In the genomic region with DNA sequence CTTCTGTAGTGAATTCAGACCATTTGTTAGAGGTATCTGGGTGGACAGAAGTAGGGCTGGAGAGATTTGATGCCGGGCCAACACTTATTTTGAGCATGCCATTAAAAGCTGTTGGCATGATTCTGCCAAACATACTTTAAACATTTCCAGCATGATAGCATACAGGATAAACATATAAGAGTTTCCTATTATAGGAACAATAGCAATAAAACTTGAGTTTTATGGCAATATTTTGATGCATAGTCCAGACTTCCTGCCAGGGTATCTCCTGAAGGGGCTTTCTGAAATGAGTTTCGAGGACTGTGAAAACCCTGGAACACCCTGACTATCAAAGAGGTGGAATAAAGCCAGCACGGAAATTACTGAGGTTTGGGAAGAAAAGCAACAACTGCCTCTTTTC, we compare ENCODE assay signal across 31 cellular contexts.
A peak's percentile ranks its signal among the peaks of the same experiment; 100 is the strongest.
DNase-seq lines count a peak whose midpoint lies in the region; FAIRE-seq and TF ChIP-seq lines count a peak whose summit lies in the region.
"Had no signal": no experiment of that assay in that cellular context is flagged by ENCODE, and none has a peak within 500 bp of the region (broad histone marks: within the 10 kb centered on the region; RNA-seq: fewer than 3 reads in every experiment).

No MANE protein-coding gene starts in this region.

- H2AK5ac ChIP-seq in mesenchymal stem cell (ENCODE audit: low read length, severe bottlenecking), result no peak overlapping the region

- peak; percentile 74 for FAIRE-seq in H54 (lab: Jason Lieb, UNC)
- FAIRE-seq: colon, GM12878, H1, small intestine had no signal

- no peak overlapping the region for H3K14ac ChIP-seq in mesenchymal stem cell (ENCODE audit: low read length in 2 of 2)

- H3K79me1 ChIP-seq in mesenchymal stem cell (replicated peaks; ENCODE audit: low read length, poor library complexity, severe bottlenecking), result no peaks in the 10 kb centered on the region

- no peak overlapping the region for H4K91ac ChIP-seq in mesenchymal stem cell (ENCODE audit: low read length)

- H4K8ac ChIP-seq in mesenchymal stem cell (ENCODE audit: low read length), result no peak overlapping the region

- H3K4me1 ChIP-seq in mesenchymal stem cell (ENCODE audit: control insufficient read depth, insufficient read depth, low read depth, low read length) (no peaks in the 10 kb centered on the region), Karpas-422 (ENCODE audit: low read length) (no peaks in the 10 kb centered on the region)
- H3K4me1 ChIP-seq: breast epithelium, foreskin keratinocyte, heart right ventricle, upper lobe of right lung had no signal

- no peak for TF ChIP-seq POLR2A in H54 (IDR thresholded peaks at IDR 0.05; ENCODE audit: low read depth, low read length)

- H3K36me3 ChIP-seq in mesenchymal stem cell (ENCODE audit: control insufficient read depth in 1 of 2, insufficient read depth in 2 of 2, low read depth in 1 of 2, low read length in 2 of 2) (no peaks in the 10 kb centered on the region), Karpas-422 (ENCODE audit: insufficient read depth, low read length) (no peaks in the 10 kb centered on the region)
- H3K36me3 ChIP-seq: breast epithelium, heart right ventricle, upper lobe of right lung had no signal

- no peaks in the 10 kb centered on the region for H3K79me2 ChIP-seq in Karpas-422 (ENCODE audit: low read length)

- H2BK5ac ChIP-seq in mesenchymal stem cell (ENCODE audit: low read depth, low read length, poor library complexity, severe bottlenecking), result peak overlapping the region; percentile 61

- no peak overlapping the region for H3K23ac ChIP-seq in mesenchymal stem cell (ENCODE audit: low read length in 2 of 2)

- H3K4me3 ChIP-seq in choroid plexus epithelial cell (ENCODE audit: low read depth, low read length) (no peak overlapping the region), mesenchymal stem cell (ENCODE audit: insufficient read depth in 1 of 2, low read depth in 1 of 2, low read length in 2 of 2) (no peak overlapping the region), Karpas-422 (ENCODE audit: low read length) (no peak overlapping the region)
- H3K4me3 ChIP-seq: breast epithelium, GM12878, upper lobe of right lung had no signal

- no peak for TF ChIP-seq CTCF in choroid plexus epithelial cell (conservative IDR thresholded peaks at IDR 0.05; ENCODE audit: low read depth, low read length)

- WGBS in mesenchymal stem cell, result 61% methylated on average over 2 of the region's 3 CpGs

- H3K9me2 ChIP-seq in Karpas-422 (replicated peaks; ENCODE audit: insufficient read depth, low read length), result no peaks in the 10 kb centered on the region

- H3K18ac ChIP-seq in mesenchymal stem cell (ENCODE audit: low read depth in 1 of 2, low read length in 2 of 2), result no peak overlapping the region

- no peak overlapping the region for H2BK12ac ChIP-seq in mesenchymal stem cell (ENCODE audit: low read length in 2 of 2)

- H3K9ac ChIP-seq in mesenchymal stem cell (ENCODE audit: low read length), result no peak overlapping the region
- H3K9ac ChIP-seq in Karpas-422 (ENCODE audit: low read length), result no peak overlapping the region

- peak; percentile 44 for DNase-seq in DMS 273 (lab: John Stamatoyannopoulos, UW; ENCODE audit: unreplicated experiment)
- DNase-seq in H54 (ENCODE audit: insufficient read length, low spot score), result no peak
- DNase-seq in choroid plexus epithelial cell (ENCODE audit: low read depth), result peak; percentile 14
- DNase-seq in mesenchymal stem cell, result no peak
- DNase-seq in Karpas-422, result no peak
- no peak for DNase-seq in stimulated activated CD4-positive, alpha-beta T cell treated with anti-CD3 and anti-CD28 coated beads, Interleukin-4, amount 100 ng/mL, for 4 hours
- DNase-seq in epidermal melanocyte (ENCODE audit: insufficient read length, low spot score), result no peak
- no peak for DNase-seq in DMS79 (lab: John Stamatoyannopoulos, UW)
- DNase-seq: activated CD4-positive, alpha-beta memory T cell treated with anti-CD3 and anti-CD28 coated beads for 36 hours; activated CD4-positive, alpha-beta T cell treated with anti-CD3 and anti-CD28 coated beads for 1 hour; activated CD8-positive, alpha-beta memory T cell treated with anti-CD3 and anti-CD28 coated beads, Interleukin-2, amount 50 U/mL, for 48 hours; activated naive CD4-positive, alpha-beta T cell treated with anti-CD3 and anti-CD28 coated beads, Interleukin-2, amount 50 U/mL, for 16 hours; amygdala; effector memory CD4-positive, alpha-beta T cell; heart right ventricle; KBM-7; kidney glomerular epithelial cell; NCI-H1930; NCI-H2171 treated with DMSO at 0.1 percent for 48 hours; NCI-H524; NK-92 treated with Interleukin-12 subunit alpha and Interleukin-12 subunit beta, amount 100 ng/mL, for 24 hours; SHP77; small intestine; stimulated activated naive CD8-positive, alpha-beta T cell treated with anti-CD3 and anti-CD28 coated beads, Interleukin-15, Interleukin-2, amounts not matched to agents 100 U/mL and 50 U/mL, for 24 hours; upper lobe of right lung had no signal

- H3K4me2 ChIP-seq in mesenchymal stem cell (ENCODE audit: low read length, poor library complexity, severe bottlenecking), result peak overlapping the region; percentile 38
- H3K4me2 ChIP-seq in Karpas-422 (ENCODE audit: low read depth, low read length, poor library complexity, severe bottlenecking), result no peak overlapping the region

- H3K27me3 ChIP-seq in mesenchymal stem cell (ENCODE audit: control insufficient read depth in 1 of 2, insufficient read depth in 1 of 2, low read length in 2 of 2) (no peaks in the 10 kb centered on the region), Karpas-422 (ENCODE audit: low read length) (no peaks in the 10 kb centered on the region)
- H3K27me3 ChIP-seq: breast epithelium, foreskin keratinocyte, heart right ventricle, upper lobe of right lung had no signal

- no peak overlapping the region for H3K4ac ChIP-seq in mesenchymal stem cell (ENCODE audit: low read depth in 1 of 2, low read length in 2 of 2)

- H2BK15ac ChIP-seq in mesenchymal stem cell (ENCODE audit: low read depth, poor library complexity, severe bottlenecking), result no peak overlapping the region

- H2AFZ ChIP-seq in mesenchymal stem cell (ENCODE audit: low read depth, low read length) (no peak overlapping the region), Karpas-422 (ENCODE audit: low read length) (no peak overlapping the region)

- no peak overlapping the region for H2BK120ac ChIP-seq in mesenchymal stem cell (ENCODE audit: low read depth, low read length)

- H3K27ac ChIP-seq in mesenchymal stem cell (ENCODE audit: low read length, poor library complexity, severe bottlenecking) (peak overlapping the region; percentile 83), Karpas-422 (ENCODE audit: low read length) (no peak overlapping the region)
- H3K27ac ChIP-seq: breast epithelium, C4-2B, foreskin keratinocyte, upper lobe of right lung had no signal

- H3K9me3 ChIP-seq in mesenchymal stem cell (ENCODE audit: control insufficient read depth, low read length), result peaks cover 3% of the 10 kb centered on the region
- H3K9me3 ChIP-seq in Karpas-422 (ENCODE audit: low read length), result peaks cover 3% of the 10 kb centered on the region
- H3K9me3 ChIP-seq: breast epithelium, heart right ventricle, upper lobe of right lung had no signal

- H4K20me1 ChIP-seq in Karpas-422 (ENCODE audit: insufficient read depth, low read depth, low read length), result no peaks in the 10 kb centered on the region

Comparison
In these comparisons a context has a peak if more than half of its experiments do, and no peak if none do; other contexts are left out.
1. DNase-seq: peak in DMS 273 (single experiment) and choroid plexus epithelial cell (single experiment); none in H54 (single experiment), mesenchymal stem cell (single experiment), Karpas-422 (single experiment), stimulated activated CD4-positive, alpha-beta T cell treated with anti-CD3 and anti-CD28 coated beads, Interleukin-4, amount 100 ng/mL, for 4 hours (0 of 2), epidermal melanocyte (single experiment) and DMS79 (single experiment).